In the genomic region with DNA sequence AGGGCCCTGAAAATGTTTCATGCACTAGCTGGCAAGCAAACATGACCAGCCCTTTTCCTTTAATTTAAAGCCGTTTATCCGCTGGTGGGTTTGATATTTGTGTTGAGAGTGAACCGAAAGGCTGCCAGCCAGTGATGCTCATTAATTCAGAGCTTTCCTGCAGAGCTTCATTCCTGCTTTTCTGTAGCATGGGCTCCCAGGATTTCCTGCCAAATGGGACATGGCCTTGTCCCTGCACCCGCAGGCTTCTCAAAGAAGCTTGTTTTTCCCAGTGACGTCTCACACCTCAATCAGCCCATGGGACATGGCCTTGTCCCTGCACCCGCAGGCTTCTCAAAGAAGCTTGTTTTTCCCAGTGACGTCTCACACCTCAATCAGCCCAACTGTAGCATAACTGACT, we compare ENCODE assay signal across 6 cellular contexts.
DNase-seq lines count a peak whose midpoint lies in the region; TF ChIP-seq lines count a peak whose summit lies in the region.
"Not testable (repeated sequence)": the region's sequence is repeated elsewhere in the genome, so short reads cannot be mapped to it uniquely, and the experiment has no call there.

No MANE protein-coding gene starts in this region.

- H3K27me3 ChIP-seq in HUES48 (ENCODE audit: control insufficient read depth, insufficient read depth, low read length); endodermal cell (ENCODE audit: control insufficient read depth, insufficient read depth, low read length, poor library complexity, severe bottlenecking); mesendoderm (ENCODE audit: insufficient read depth, low read length, poor library complexity); neuronal stem cell (ENCODE audit: control insufficient read depth in 3 of 3, insufficient read depth in 3 of 3, low read depth in 1 of 3, low read length in 3 of 3): not testable (repeated sequence)

- H3K79me2 ChIP-seq in mesendoderm (ENCODE audit: control insufficient read depth, insufficient read depth, low read length): not testable (repeated sequence)

- not testable (repeated sequence) for H3K4me2 ChIP-seq in mesendoderm (ENCODE audit: low read length); neuronal stem cell (ENCODE audit: insufficient read depth, low read length, poor library complexity, severe bottlenecking)

- peaks cover 35% of the 10 kb centered on the region for H3K4me1 Mint-ChIP-seq in endodermal cell

- peak overlapping the region; percentile 51 for H2AFZ ChIP-seq in neuronal stem cell (ENCODE audit: low read length)

- not testable (repeated sequence) for H3K9me3 Mint-ChIP-seq in endodermal cell

- not testable (repeated sequence) for H2BK15ac ChIP-seq in mesendoderm (replicated peaks; ENCODE audit: low read depth); neuronal stem cell (ENCODE audit: low read length)

- not testable (repeated sequence) for H4K91ac ChIP-seq in neuronal stem cell (ENCODE audit: low read depth, low read length, poor library complexity)

- not testable (repeated sequence) for H3K23ac ChIP-seq in mesendoderm (ENCODE audit: low read length); neuronal stem cell (ENCODE audit: low read depth, low read length, poor library complexity)

- H3K14ac ChIP-seq in neuronal stem cell (ENCODE audit: low read length): not testable (repeated sequence)

- 73% methylated on average over 7 of the region's 7 CpGs; no CpG with 5 or more reads in 1 of the 2 experiments for WGBS in endodermal cell (ENCODE audit: insufficient coverage in 1 of 2, insufficient read length in 1 of 2), 2 experiments
- no CpG with 5 or more reads among the region's 7 CpGs for WGBS in mesendoderm (ENCODE audit: extremely low coverage, insufficient coverage, low lambda C conversion rate)
- no CpG with 5 or more reads among the region's 7 CpGs for WGBS in neuronal stem cell (ENCODE audit: extremely low coverage in 2 of 2, insufficient read length in 2 of 2, insufficient replicate concordance in 1 of 2), 2 donors

- not testable (repeated sequence) for H4K8ac ChIP-seq in mesendoderm (ENCODE audit: low read depth, low read length); neuronal stem cell (ENCODE audit: low read depth, low read length)

- H3K4me1 ChIP-seq in HUES48 (ENCODE audit: control insufficient read depth, insufficient read depth, low read length) (peaks cover 34% of the 10 kb centered on the region), neuronal stem cell (ENCODE audit: control insufficient read depth in 2 of 2, insufficient read depth in 1 of 2, low read depth in 1 of 2, low read length in 2 of 2) (peaks cover 7 to 15% of the 10 kb centered on the region in 2 donors)
- not testable (repeated sequence) for H3K4me1 ChIP-seq in endodermal cell (ENCODE audit: control insufficient read depth, insufficient read depth, low read length); mesendoderm (ENCODE audit: control insufficient read depth, low read depth, low read length)

- not testable (repeated sequence) for H3K9ac ChIP-seq in HUES48 (ENCODE audit: low read depth, low read length); endodermal cell (ENCODE audit: extremely low read depth, low read length, poor library complexity, severe bottlenecking); mesendoderm (ENCODE audit: low read length); neuronal stem cell (ENCODE audit: low read depth, low read length, poor library complexity)

- TF ChIP-seq CTCF in endodermal cell (conservative IDR thresholded peaks at IDR 0.05): not testable (repeated sequence)

- not testable (repeated sequence) for H3K9me3 ChIP-seq in HUES48 (ENCODE audit: control insufficient read depth, insufficient read depth, low read length); endodermal cell (ENCODE audit: control insufficient read depth, low read length); neuronal stem cell (replicated peaks in 1 of 2; ENCODE audit: control insufficient read depth in 2 of 2, insufficient read depth in 1 of 2, low read depth in 1 of 2, low read length in 2 of 2)

- H3K18ac ChIP-seq in mesendoderm (ENCODE audit: low read length); neuronal stem cell (ENCODE audit: low read length): not testable (repeated sequence)

- DNase-seq in Ammon's horn (ENCODE audit: low spot score) (peak; percentile 3), endodermal cell (peak; percentile 59), medulla oblongata (ENCODE audit: extremely low spot score) (peak; percentile 4), mesendoderm (peak; percentile 55)
- not testable (repeated sequence) for DNase-seq in neuronal stem cell (ENCODE audit: low spot score)

- H2BK5ac ChIP-seq in mesendoderm (ENCODE audit: low read length); neuronal stem cell (ENCODE audit: low read length): not testable (repeated sequence)

- not testable (repeated sequence) for H3K4ac ChIP-seq in mesendoderm (ENCODE audit: low read depth, low read length); neuronal stem cell (ENCODE audit: low read length)

- H2AK5ac ChIP-seq in mesendoderm (ENCODE audit: low read length); neuronal stem cell (ENCODE audit: low read depth, low read length): not testable (repeated sequence)

- peak overlapping the region; percentile 16 for H3K27ac ChIP-seq in HUES48 (ENCODE audit: low read depth, low read length)
- H3K27ac ChIP-seq in endodermal cell (ENCODE audit: low read depth, low read length); mesendoderm (ENCODE audit: low read depth, low read length); neuronal stem cell (replicated peaks; ENCODE audit: low read length): not testable (repeated sequence)

- not testable (repeated sequence) for H3K27me3 Mint-ChIP-seq in endodermal cell (ENCODE audit: insufficient read depth)

- not testable (repeated sequence) for H3K27ac Mint-ChIP-seq in endodermal cell

- not testable (repeated sequence) for H3K4me3 ChIP-seq in HUES48 (ENCODE audit: low read depth, low read length); endodermal cell (ENCODE audit: low read length); mesendoderm (ENCODE audit: low read length); neuronal stem cell (ENCODE audit: low read length in 2 of 2)

- not testable (repeated sequence) for H3K79me1 ChIP-seq in mesendoderm (ENCODE audit: low read length); neuronal stem cell (ENCODE audit: low read depth, low read length)

- H3K4me3 Mint-ChIP-seq in endodermal cell: not testable (repeated sequence)

- not testable (repeated sequence) for H3K36me3 ChIP-seq in HUES48 (ENCODE audit: control insufficient read depth, insufficient read depth, low read length); endodermal cell (ENCODE audit: control insufficient read depth, insufficient read depth, low read length); mesendoderm (ENCODE audit: control insufficient read depth, insufficient read depth, low read length); neuronal stem cell (replicated peaks in 1 of 2; ENCODE audit: control insufficient read depth in 2 of 2, insufficient read depth in 2 of 2, low read length in 2 of 2)

- not testable (repeated sequence) for H3K36me3 Mint-ChIP-seq in endodermal cell (ENCODE audit: low read depth)

- H2BK120ac ChIP-seq in mesendoderm (ENCODE audit: low read depth, low read length); neuronal stem cell (ENCODE audit: low read depth, low read length): not testable (repeated sequence)

- not testable (repeated sequence) for H4K5ac ChIP-seq in mesendoderm (ENCODE audit: low read length)

- not testable (repeated sequence) for H2BK12ac ChIP-seq in neuronal stem cell (ENCODE audit: low read length)

- H3K56ac ChIP-seq in mesendoderm (ENCODE audit: low read length): peak overlapping the region; percentile 20
